ENCODE assay signal across 27 cellular contexts in genomic region chr12:5301539-5301938, GRCh38.
DNase-seq lines count a peak whose midpoint lies in the region; ATAC-seq, FAIRE-seq and TF ChIP-seq lines count a peak whose summit lies in the region.
"Had no signal": no experiment of that assay in that cellular context is flagged by ENCODE, and none has a peak within 500 bp of the region (broad histone marks: within the 10 kb centered on the region; RNA-seq: fewer than 3 reads in every experiment).

No MANE protein-coding gene starts in this region.

- CTCF ChIA-PET in activated CD4-positive, alpha-beta T cell treated with anti-CD3 and anti-CD28 coated beads, Interleukin-2, amount 10 ng/mL, durations not matched to agents 7 days and 5 days (lab: Charles Lee), result interaction anchor here (1.2 kb wide), 1 partner anchor 11 kb away, joined by 3 read pairs; no protein-coding TSS in a partner anchor

- H3K36me3 Mint-ChIP-seq in activated CD4-positive, alpha-beta T cell treated with anti-CD3 and anti-CD28 coated beads, Interleukin-2, amount 10 ng/mL, durations not matched to agents 24 days and 14 days (ENCODE audit: low read depth), result no peaks in the 10 kb centered on the region
- no peaks in the 10 kb centered on the region for H3K36me3 Mint-ChIP-seq in activated CD4-positive, alpha-beta T cell treated with anti-CD3 and anti-CD28 coated beads, Interleukin-2, amount 10 ng/mL, durations not matched to agents 7 days and 5 days (ENCODE audit: low read depth)
- H3K36me3 Mint-ChIP-seq: CD8-positive, alpha-beta T cell had no signal

- H3K27me3 ChIP-seq in bronchial epithelial cell (ENCODE audit: control insufficient read depth, insufficient read depth, low read length) (peaks cover 2% of the 10 kb centered on the region), right lobe of liver (no peaks in the 10 kb centered on the region)
- H3K27me3 ChIP-seq: BLaER1 treated with 17β-estradiol and CSF1 and Interleukin-3, amounts not matched to agents 10 nM and 100 nM had no signal

- intact Hi-C loops in activated CD4-positive, alpha-beta T cell treated with anti-CD3 and anti-CD28 coated beads, Interleukin-2, amount 10 ng/mL, durations not matched to agents 24 days and 14 days (cut with micrococcal nuclease), result no loop called here
- intact Hi-C loops in right lobe of liver (cut with DNase I), result no loop called here
- intact Hi-C loops in cardiac septum (cut with DNase I), result no loop called here

- no peaks in the 10 kb centered on the region for H3K9me3 Mint-ChIP-seq in activated CD4-positive, alpha-beta T cell treated with anti-CD3 and anti-CD28 coated beads, Interleukin-2, amount 10 ng/mL, durations not matched to agents 24 days and 14 days
- H3K9me3 Mint-ChIP-seq in activated CD4-positive, alpha-beta T cell treated with anti-CD3 and anti-CD28 coated beads, Interleukin-2, amount 10 ng/mL, durations not matched to agents 7 days and 5 days, result no peaks in the 10 kb centered on the region
- H3K9me3 Mint-ChIP-seq: CD4-positive, alpha-beta T cell; CD8-positive, alpha-beta T cell had no signal

- peak; percentile 68 to 89 (median 78) for ATAC-seq in right lobe of liver
- ATAC-seq: A549; CD8-positive, alpha-beta T cell; GM12878 had no signal

- POLR2A ChIA-PET in activated CD4-positive, alpha-beta T cell treated with anti-CD3 and anti-CD28 coated beads, Interleukin-2, amount 10 ng/mL, durations not matched to agents 7 days and 5 days (lab: Charles Lee), result no interaction called here

- H3K36me3 ChIP-seq in bronchial epithelial cell (ENCODE audit: control insufficient read depth, insufficient read depth, low read length), result no peaks in the 10 kb centered on the region
- H3K36me3 ChIP-seq in right lobe of liver, result no peaks in the 10 kb centered on the region
- H3K36me3 ChIP-seq: BLaER1 treated with 17β-estradiol and CSF1 and Interleukin-3, amounts not matched to agents 10 nM and 100 nM had no signal

- H3K4me3 ChIP-seq in bronchial epithelial cell (ENCODE audit: low read depth, low read length), result no peak overlapping the region
- H3K4me3 ChIP-seq in right lobe of liver, result no peak overlapping the region
- H3K4me3 ChIP-seq: A549; BLaER1 treated with 17β-estradiol and CSF1 and Interleukin-3, amounts not matched to agents 10 nM and 100 nM; GM12878 had no signal

- no peak overlapping the region for H3K27ac Mint-ChIP-seq in activated CD4-positive, alpha-beta T cell treated with anti-CD3 and anti-CD28 coated beads, Interleukin-2, amount 10 ng/mL, durations not matched to agents 24 days and 14 days
- no peak overlapping the region for H3K27ac Mint-ChIP-seq in activated CD4-positive, alpha-beta T cell treated with anti-CD3 and anti-CD28 coated beads, Interleukin-2, amount 10 ng/mL, durations not matched to agents 7 days and 5 days
- H3K27ac Mint-ChIP-seq: B cell; CD4-positive, alpha-beta T cell; CD8-positive, alpha-beta T cell had no signal

- FAIRE-seq in bronchial epithelial cell (lab: Jason Lieb, UNC), result peak; percentile 23
- FAIRE-seq: A549, GM12878, GM12892, GM18507, GM19239 had no signal

- no peak overlapping the region for H3K27ac ChIP-seq in right lobe of liver
- H3K27ac ChIP-seq: 22Rv1; A549; BLaER1 treated with 17β-estradiol and CSF1 and Interleukin-3, amounts not matched to agents 10 nM and 100 nM; C4-2B had no signal

- TF ChIP-seq CTCF in bronchial epithelial cell (IDR thresholded peaks at IDR 0.05; ENCODE audit: insufficient read depth, low read length, severe bottlenecking), result no peak
- no peak for TF ChIP-seq CTCF in right lobe of liver (IDR thresholded peaks at IDR 0.05)

- H3K4me1 ChIP-seq in right lobe of liver, result peaks cover 0 to 9% (median 0%) of the 10 kb centered on the region in 4 donors
- H3K4me1 ChIP-seq: A549; BLaER1 treated with 17β-estradiol and CSF1 and Interleukin-3, amounts not matched to agents 10 nM and 100 nM had no signal

- H3K4me1 Mint-ChIP-seq in activated CD4-positive, alpha-beta T cell treated with anti-CD3 and anti-CD28 coated beads, Interleukin-2, amount 10 ng/mL, durations not matched to agents 24 days and 14 days, result no peaks in the 10 kb centered on the region
- no peaks in the 10 kb centered on the region for H3K4me1 Mint-ChIP-seq in activated CD4-positive, alpha-beta T cell treated with anti-CD3 and anti-CD28 coated beads, Interleukin-2, amount 10 ng/mL, durations not matched to agents 7 days and 5 days
- H3K4me1 Mint-ChIP-seq: B cell had no signal

- H3K27me3 Mint-ChIP-seq in activated CD4-positive, alpha-beta T cell treated with anti-CD3 and anti-CD28 coated beads, Interleukin-2, amount 10 ng/mL, durations not matched to agents 24 days and 14 days, result peaks cover 2% of the 10 kb centered on the region
- H3K27me3 Mint-ChIP-seq in activated CD4-positive, alpha-beta T cell treated with anti-CD3 and anti-CD28 coated beads, Interleukin-2, amount 10 ng/mL, durations not matched to agents 7 days and 5 days, result peaks cover 4% of the 10 kb centered on the region

- DNase-seq in activated CD4-positive, alpha-beta T cell treated with anti-CD3 and anti-CD28 coated beads, Interleukin-2, amount 10 ng/mL, durations not matched to agents 24 days and 14 days, result peak; percentile 17
- DNase-seq in activated CD4-positive, alpha-beta T cell treated with anti-CD3 and anti-CD28 coated beads, Interleukin-2, amount 10 ng/mL, durations not matched to agents 7 days and 5 days, result no peak
- no peak for DNase-seq in bronchial epithelial cell (ENCODE audit: low read depth)
- no peak for DNase-seq in right lobe of liver
- DNase-seq in D341Med (ENCODE audit: low spot score), result no peak
- no peak for DNase-seq in cardiac septum (ENCODE audit: low spot score)
- DNase-seq: AML-193; Caco-2; Calu3; CD4-positive, alpha-beta T cell; CD8-positive, alpha-beta T cell; DMS 273 treated with DMSO at 0.1 percent for 48 hours; DMS153; DMS53; DMS79; DND-41; EL; GDM1 had no signal

- H3K9me3 ChIP-seq in right lobe of liver, result no peaks in the 10 kb centered on the region
- H3K9me3 ChIP-seq: A549; BLaER1 treated with 17β-estradiol and CSF1 and Interleukin-3, amounts not matched to agents 10 nM and 100 nM; Caco-2 had no signal

- no peak for TF ChIP-seq POLR2A in right lobe of liver (IDR thresholded peaks at IDR 0.05)

- no peak overlapping the region for H3K4me3 Mint-ChIP-seq in activated CD4-positive, alpha-beta T cell treated with anti-CD3 and anti-CD28 coated beads, Interleukin-2, amount 10 ng/mL, durations not matched to agents 24 days and 14 days
- no peak overlapping the region for H3K4me3 Mint-ChIP-seq in activated CD4-positive, alpha-beta T cell treated with anti-CD3 and anti-CD28 coated beads, Interleukin-2, amount 10 ng/mL, durations not matched to agents 7 days and 5 days
- H3K4me3 Mint-ChIP-seq: B cell; CD4-positive, alpha-beta T cell; CD8-positive, alpha-beta T cell had no signal
